Comparison of ENCODE assay signal across 15 cellular contexts in the genomic region with DNA sequence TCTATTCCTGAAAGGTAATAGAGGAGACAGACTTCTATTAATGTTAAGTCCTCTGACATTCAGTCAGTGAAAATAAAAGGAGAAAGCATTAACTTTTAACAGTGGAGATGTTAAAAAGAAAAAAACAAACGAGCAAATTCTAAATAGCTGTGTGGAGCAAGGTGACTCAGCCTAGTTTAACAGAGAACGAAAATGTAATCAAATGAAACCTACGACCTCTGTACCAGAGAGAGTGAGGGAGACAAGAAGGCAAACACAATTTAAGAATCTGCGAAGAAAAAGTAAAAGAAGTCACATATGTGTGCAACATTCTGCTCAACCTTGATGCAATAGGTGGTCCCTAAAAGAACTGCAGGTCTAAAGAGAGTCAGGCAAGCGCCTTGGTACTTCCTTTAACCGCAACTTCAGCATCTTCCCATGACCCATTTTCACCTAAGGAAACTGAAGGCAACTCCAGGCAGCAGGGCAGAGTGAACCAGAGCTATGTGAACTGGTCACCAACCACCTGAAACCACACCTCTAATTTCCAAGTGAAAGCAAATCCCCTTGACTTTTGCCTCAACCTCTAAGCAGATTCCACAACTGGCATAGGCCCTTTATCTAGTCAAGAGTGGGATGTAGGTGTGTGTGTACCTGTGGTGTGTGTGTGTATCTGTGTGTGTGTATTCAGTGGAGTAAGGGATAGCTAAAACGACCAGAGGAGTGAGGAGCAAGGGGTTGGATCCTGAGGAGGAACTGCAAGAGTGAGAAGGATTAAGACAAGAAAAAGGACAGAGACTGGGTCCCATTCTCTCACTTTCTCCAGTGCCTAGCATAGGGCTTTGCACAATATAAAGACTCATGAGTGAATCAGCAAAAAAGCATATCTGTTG. TPM values are rescaled to one million over a fixed set of nuclear protein-coding genes. Genes with fewer than 3 reads are reported as not detected.
A peak's percentile ranks its signal among the peaks of the same experiment; 100 is the strongest.
DNase-seq lines count a peak whose midpoint lies in the region; ATAC-seq, FAIRE-seq and TF ChIP-seq lines count a peak whose summit lies in the region.
"Had no signal": no experiment of that assay in that cellular context is flagged by ENCODE, and none has a peak within 500 bp of the region (broad histone marks: within the 10 kb centered on the region; RNA-seq: fewer than 3 reads in every experiment).

No MANE protein-coding gene starts in this region.

- H2BK5ac ChIP-seq in mesendoderm (ENCODE audit: low read length) = no peak overlapping the region

- H3K36me3 ChIP-seq in mesendoderm (ENCODE audit: control insufficient read depth, insufficient read depth, low read length) = no peaks in the 10 kb centered on the region

- H3K4me1 ChIP-seq in A549 = peaks cover 14% of the 10 kb centered on the region
- H3K4me1 ChIP-seq in mesendoderm (ENCODE audit: control insufficient read depth, low read depth, low read length) = peaks cover 3% of the 10 kb centered on the region

- H3K27me3 ChIP-seq in mesendoderm (ENCODE audit: insufficient read depth, low read length, poor library complexity) = no peaks in the 10 kb centered on the region

- no peak overlapping the region for H2AK5ac ChIP-seq in mesendoderm (ENCODE audit: low read length)

- no peak for TF ChIP-seq POLR2A in A549 (IDR thresholded peaks at IDR 0.05; ENCODE audit: low read length)

- CTCF ChIA-PET in A549 (lab: Yijun Ruan, JAX) = interaction anchor here (1.1 kb wide), 1 partner anchor 10 kb away, joined by 3 read pairs; no protein-coding TSS in a partner anchor

- H3K27ac ChIP-seq in A549 = peak overlapping the region; percentile 55 to 73
- no peak overlapping the region for H3K27ac ChIP-seq in mesendoderm (ENCODE audit: low read depth, low read length)

- H3K18ac ChIP-seq in mesendoderm (ENCODE audit: low read length) = no peak overlapping the region

- no peak overlapping the region for H2BK120ac ChIP-seq in mesendoderm (ENCODE audit: low read depth, low read length)

- H3K4me2 ChIP-seq in A549 (peak overlapping the region; percentile 44), mesendoderm (ENCODE audit: low read length) (no peak overlapping the region)
- H3K4me2 ChIP-seq: smooth muscle cell had no signal

- H3K56ac ChIP-seq in mesendoderm (ENCODE audit: low read length) = no peak overlapping the region

- H3K4ac ChIP-seq in mesendoderm (ENCODE audit: low read depth, low read length) = no peak overlapping the region

- POLR2A ChIA-PET in A549 (lab: Yijun Ruan, JAX) = no interaction called here

- H4K8ac ChIP-seq in mesendoderm (ENCODE audit: low read depth, low read length) = no peak overlapping the region

- no peak overlapping the region for H2BK15ac ChIP-seq in mesendoderm (replicated peaks; ENCODE audit: low read depth)

- TF ChIP-seq CTCF in A549 (IDR thresholded peaks at IDR 0.05) (no peak), epithelial cell of proximal tubule (conservative IDR thresholded peaks at IDR 0.05; ENCODE audit: low read depth, low read length) (no peak)

- H4K5ac ChIP-seq in mesendoderm (ENCODE audit: low read length) = no peak overlapping the region

- TF ChIP-seq EP300 in A549 (IDR thresholded peaks at IDR 0.05) = no peak

- H3K79me2 ChIP-seq in mesendoderm (ENCODE audit: control insufficient read depth, insufficient read depth, low read length) = peaks cover 4% of the 10 kb centered on the region

- H3K79me1 ChIP-seq in mesendoderm (ENCODE audit: low read length) = peaks cover 6% of the 10 kb centered on the region

- TF ChIP-seq RAD21 in A549 (conservative IDR thresholded peaks at IDR 0.05 in 1 of 2, IDR thresholded peaks at IDR 0.05 in 1 of 2) = no peak

- H3K9ac ChIP-seq in mesendoderm (ENCODE audit: low read length) = no peak overlapping the region

- DNase-seq in A549 (ENCODE audit: low read depth in 1 of 2, low spot score in 1 of 2) (no peak), NCI-H69 (lab: John Stamatoyannopoulos, UW) (peak; percentile 18), epithelial cell of proximal tubule (ENCODE audit: low read depth) (peak; percentile 48), mesendoderm (peak; percentile 35), activated gamma-delta T cell (lab: John Stamatoyannopoulos, UW) (no peak), SHP77 treated with DMSO at 0.1 percent for 48 hours (lab: John Stamatoyannopoulos, UW) (no peak)
- DNase-seq: activated CD4-positive, alpha-beta T cell treated with anti-CD3 and anti-CD28 coated beads for 4 hours; activated T-cell treated with anti-CD3 and anti-CD28 coated beads, Interleukin-2, amount 50 U/mL, for 72 hours; DMS 273 treated with DMSO at 0.1 percent for 48 hours; NCI-H446 treated with DMSO at 0.1 percent for 48 hours had no signal

- H3K4me3 ChIP-seq in A549 (no peak overlapping the region), epithelial cell of proximal tubule (ENCODE audit: low read depth, low read length) (peak overlapping the region; percentile 24), mesendoderm (ENCODE audit: low read length) (no peak overlapping the region)
- H3K4me3 ChIP-seq: lung, smooth muscle cell had no signal

- no peak overlapping the region for H3K23ac ChIP-seq in mesendoderm (ENCODE audit: low read length)

- H3K9me3 ChIP-seq in A549 = no peaks in the 10 kb centered on the region

- peak in 1 of 2 experiments; percentile 78; a peak in 3 of 6 replicates for ATAC-seq in A549
- no peak for ATAC-seq in GM21515 (IDR thresholded peaks at IDR 0.05; ENCODE audit: unreplicated experiment)
- ATAC-seq in GM19463 (IDR thresholded peaks at IDR 0.05; ENCODE audit: unreplicated experiment) = no peak
- ATAC-seq: activated T-cell treated with anti-CD3 and anti-CD28 coated beads, Interleukin-2, amount 50 U/mL, for 72 hours had no signal

- no peak for FAIRE-seq in A549 (lab: Jason Lieb, UNC)

- 46% methylated on average over 7 of the region's 7 CpGs for whole genome bisulfite sequencing in A549 (ENCODE audit: missing lambda C conversion rate)
- WGBS in mesendoderm (ENCODE audit: extremely low coverage, insufficient coverage, low lambda C conversion rate) = no CpG with 5 or more reads among the region's 7 CpGs

TF ChIP-seq in A549, 52 proteins besides CTCF, POLR2A, EP300 and RAD21:
- TF ChIP-seq, protein P1, sequence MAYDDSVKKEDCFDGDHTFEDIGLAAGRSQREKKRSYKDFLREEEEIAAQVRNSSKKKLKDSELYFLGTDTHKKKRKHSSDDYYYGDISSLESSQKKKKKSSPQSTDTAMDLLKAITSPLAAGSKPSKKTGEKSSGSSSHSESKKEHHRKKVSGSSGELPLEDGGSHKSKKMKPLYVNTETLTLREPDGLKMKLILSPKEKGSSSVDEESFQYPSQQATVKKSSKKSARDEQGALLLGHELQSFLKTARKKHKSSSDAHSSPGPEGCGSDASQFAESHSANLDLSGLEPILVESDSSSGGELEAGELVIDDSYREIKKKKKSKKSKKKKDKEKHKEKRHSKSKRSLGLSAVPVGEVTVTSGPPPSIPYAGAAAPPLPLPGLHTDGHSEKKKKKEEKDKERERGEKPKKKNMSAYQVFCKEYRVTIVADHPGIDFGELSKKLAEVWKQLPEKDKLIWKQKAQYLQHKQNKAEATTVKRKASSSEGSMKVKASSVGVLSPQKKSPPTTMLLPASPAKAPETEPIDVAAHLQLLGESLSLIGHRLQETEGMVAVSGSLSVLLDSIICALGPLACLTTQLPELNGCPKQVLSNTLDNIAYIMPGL (CRISPR knock-in tag; IDR thresholded peaks at IDR 0.05; ENCODE audit: borderline replicate concordance) = no peak
- TF ChIP-seq ESRRA (IDR thresholded peaks at IDR 0.05; ENCODE audit: borderline replicate concordance, low read length) = no peak

RNA-seq across cellular contexts. Expression of a gene that starts 43.0 kb away (rescaled TPM):
- polyA plus RNA-seq in A549 (2011; rRNA removed) (3.8 and 5.9 TPM in 2 replicates), A549 (2017; fragmentation: RNase III; extraction: RNeasy Plus Mini Kit Qiagen cat#74134 plus additional on column Dnase treatment) (1.8 to 1.9 TPM (median 1.9 TPM) in 3 replicates)
- polyA plus RNA-seq in A549 (2012; cell fraction: cytosol; rRNA removed) = 0.73 and 0.75 TPM in 2 replicates
- 1.4 and 2.2 TPM in 2 replicates for polyA plus RNA-seq in A549 (2012; cell fraction: nucleus; rRNA removed)
- polyA minus RNA-seq in A549 (2011; rRNA and poly(A)+ RNA removed) = 5.1 and 6.2 TPM in 2 replicates
- total RNA-seq in epithelial cell of proximal tubule = 3.2 and 7.7 TPM in 2 replicates
- polyA plus RNA-seq in mesendoderm (2013, experiment 1 of 2) = 7.2 TPM
- polyA plus RNA-seq in mesendoderm (2013, experiment 2 of 2) = 6.8 TPM
- total RNA-seq: activated T-cell treated with anti-CD3 and anti-CD28 coated beads, Interleukin-2, amount 50 U/mL, for 72 hours; T-helper 1 cell treated with Interleukin-12 subunit alpha and Interleukin-12 subunit beta and Interleukin-4 antibody, amounts not matched to agents 30 ng/mL and 1 ng/mL, for 36 hours had no signal

Comparison
In these comparisons a context has a peak if more than half of its experiments do, and no peak if none do; other contexts are left out.
1. DNase-seq: peak in NCI-H69 (single experiment), epithelial cell of proximal tubule (single experiment) and mesendoderm (single experiment); none in A549 (0 of 2), activated gamma-delta T cell (single experiment) and SHP77 treated with DMSO at 0.1 percent for 48 hours (single experiment).